Comparison of ENCODE assay signal across 30 cellular contexts in the genomic region with DNA sequence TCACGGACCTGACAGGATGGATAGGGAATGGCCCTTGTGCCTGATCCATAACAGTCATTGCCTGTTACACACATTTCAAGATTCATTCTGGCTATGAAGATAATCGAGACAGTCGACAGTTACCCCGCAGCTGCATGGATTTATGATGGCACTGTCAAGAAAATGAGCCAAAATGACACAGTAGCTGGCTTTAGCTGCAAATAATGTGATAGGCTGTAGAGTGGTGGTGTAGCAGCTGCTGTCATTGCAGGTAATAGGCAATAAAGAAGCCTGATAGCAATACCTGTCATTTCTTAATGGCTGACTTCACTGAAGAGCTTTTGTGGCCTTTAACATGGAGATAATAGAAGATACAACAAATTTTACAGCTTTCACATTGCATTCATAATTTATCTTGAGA.
"Had no signal": no experiment of that assay in that cellular context is flagged by ENCODE, and none has a peak within 500 bp of the region (broad histone marks: within the 10 kb centered on the region; RNA-seq: fewer than 3 reads in every experiment).

No MANE protein-coding gene starts in this region.

- H3K27me3 Mint-ChIP-seq: activated B cell treated with CpG ODN at 0.5 μM for 24 hours; activated CD4-positive, alpha-beta T cell treated with anti-CD3 and anti-CD28 coated beads for 36 hours; activated naive CD8-positive, alpha-beta T cell; central memory CD8-positive, alpha-beta T cell; effector memory CD8-positive, alpha-beta T cell; naive B cell had no signal

- H3K4me1 Mint-ChIP-seq: activated B cell treated with CpG ODN at 0.5 μM for 24 hours; activated CD4-positive, alpha-beta T cell treated with anti-CD3 and anti-CD28 coated beads for 36 hours; central memory CD8-positive, alpha-beta T cell; naive B cell had no signal

- H3K4me3 Mint-ChIP-seq: activated B cell treated with CpG ODN at 0.5 μM for 24 hours; activated CD4-positive, alpha-beta T cell treated with anti-CD3 and anti-CD28 coated beads for 36 hours; activated naive CD8-positive, alpha-beta T cell; activated T-cell treated with anti-CD3 and anti-CD28 coated beads, Interleukin-2, amount 50 U/mL, for 4 hours; central memory CD8-positive, alpha-beta T cell; effector memory CD8-positive, alpha-beta T cell; naive B cell had no signal

- DNase-seq: activated B cell treated with CpG ODN at 0.5 μM for 24 hours; activated CD4-positive, alpha-beta T cell treated with anti-CD3 and anti-CD28 coated beads for 36 hours; activated CD4-positive, alpha-beta T cell treated with anti-CD3 and anti-CD28 coated beads, Interleukin-2, amount 50 U/mL, for 4 hours; activated CD8-positive, alpha-beta memory T cell treated with anti-CD3 and anti-CD28 coated beads for 24 hours; activated CD8-positive, alpha-beta memory T cell treated with anti-CD3 and anti-CD28 coated beads, Interleukin-2, amount 50 U/mL, for 48 hours; activated naive CD4-positive, alpha-beta T cell; activated T-cell treated with anti-CD3 and anti-CD28 coated beads, Interleukin-2, amount 50 U/mL, for 4 hours; adrenal gland; brain microvascular endothelial cell; colonic mucosa; dorsolateral prefrontal cortex; effector memory CD8-positive, alpha-beta T cell; gastrocnemius medialis; hippocampal formation; kidney glomerular epithelial cell; left lung; naive B cell; ovary; spleen; stimulated activated CD4-positive, alpha-beta T cell treated with anti-CD3 and anti-CD28 coated beads, Interleukin-4, amount 100 ng/mL, for 4 hours; stimulated activated naive CD8-positive, alpha-beta T cell treated with anti-CD3 and anti-CD28 coated beads, Interleukin-15, Interleukin-2, amounts not matched to agents 100 U/mL and 50 U/mL, for 24 hours; upper lobe of left lung had no signal

- H3K4me1 ChIP-seq: adrenal gland, ascending aorta, colonic mucosa, gastrocnemius medialis, left lung, prostate gland, spleen, upper lobe of left lung had no signal

- H3K4me3 ChIP-seq: adrenal gland, ascending aorta, colonic mucosa, dorsolateral prefrontal cortex, gastrocnemius medialis, left lung, lung, ovary, prostate gland, spleen, upper lobe of left lung had no signal

- H3K27me3 ChIP-seq: adrenal gland, ascending aorta, brain microvascular endothelial cell, colonic mucosa, dorsolateral prefrontal cortex, gastrocnemius medialis, left lung, ovary, spleen, upper lobe of left lung had no signal

- H3K36me3 Mint-ChIP-seq: activated naive CD8-positive, alpha-beta T cell; naive B cell had no signal

- H3K27ac ChIP-seq: adrenal gland, ascending aorta, brain microvascular endothelial cell, colonic mucosa, dorsolateral prefrontal cortex, gastrocnemius medialis, left lung, ovary, prostate gland, spleen, upper lobe of left lung had no signal

- H3K9me3 ChIP-seq: adrenal gland, colonic mucosa, gastrocnemius medialis, ovary, prostate gland had no signal

- H3K27ac Mint-ChIP-seq: activated B cell treated with CpG ODN at 0.5 μM for 24 hours; activated CD4-positive, alpha-beta T cell treated with anti-CD3 and anti-CD28 coated beads for 36 hours; activated naive CD8-positive, alpha-beta T cell; activated T-helper 2 cell treated with anti-CD3 and anti-CD28 coated beads, Interferon-gamma antibody, Interleukin-2, Interleukin-4, amounts not matched to agents 10 μg/mL and 5 μg/mL and 100 μg/mL, durations not matched to agents 14 hours and 24 hours and 36 hours; effector memory CD8-positive, alpha-beta T cell; naive B cell had no signal

- FAIRE-seq: endothelial cell of umbilical vein had no signal

- ATAC-seq: activated CD4-positive, alpha-beta T cell treated with anti-CD3 and anti-CD28 coated beads for 36 hours; activated T-cell treated with anti-CD3 and anti-CD28 coated beads, Interleukin-2, amount 50 U/mL, for 4 hours; effector memory CD8-positive, alpha-beta T cell; esophagus mucosa; gastrocnemius medialis; left lung; stimulated activated naive CD8-positive, alpha-beta T cell treated with anti-CD3 and anti-CD28 coated beads, Interleukin-15, Interleukin-2, amounts not matched to agents 100 U/mL and 50 U/mL, for 24 hours had no signal

- H3K36me3 ChIP-seq: adrenal gland, ascending aorta, brain microvascular endothelial cell, colonic mucosa, gastrocnemius medialis, left lung, ovary, prostate gland, spleen, upper lobe of left lung had no signal
